Comparison of ENCODE assay signal across 19 cellular contexts in the genomic region with DNA sequence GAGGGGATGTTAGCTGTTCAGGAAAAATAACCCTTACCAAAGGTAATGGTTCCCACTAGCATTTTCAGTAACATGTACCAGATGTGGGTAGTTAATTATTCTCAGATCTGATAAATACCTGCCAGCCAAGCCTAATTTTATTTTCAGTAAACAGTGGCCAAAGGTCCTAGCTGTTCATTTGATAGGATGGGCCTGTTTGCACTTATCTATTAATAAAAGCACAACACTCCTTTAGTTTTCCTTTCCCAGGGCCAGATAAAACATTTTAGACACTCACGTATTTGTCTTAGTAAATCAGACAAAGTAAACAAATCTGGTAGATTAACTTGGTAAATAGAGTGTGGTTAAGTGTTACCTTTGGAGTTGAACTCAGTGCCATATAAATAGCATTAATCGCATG.
DNase-seq lines count a peak whose midpoint lies in the region; ATAC-seq, FAIRE-seq and TF ChIP-seq lines count a peak whose summit lies in the region.
"Had no signal": no experiment of that assay in that cellular context is flagged by ENCODE, and none has a peak within 500 bp of the region (broad histone marks: within the 10 kb centered on the region; RNA-seq: fewer than 3 reads in every experiment).

No MANE protein-coding gene starts in this region.

- no TSS peak for BruUV-seq in PC-3 (replicated peaks; lab: Mats Ljungman, UMichigan)

- peak; percentile 31 for FAIRE-seq in GM19239 (lab: Jason Lieb, UNC)

- no peaks in the 10 kb centered on the region for H4K20me1 ChIP-seq in PC-3 (ENCODE audit: low read length)
- no peaks in the 10 kb centered on the region for H4K20me1 ChIP-seq in smooth muscle cell (ENCODE audit: low read depth)
- H4K20me1 ChIP-seq: BLaER1 treated with 17β-estradiol and CSF1 and Interleukin-3, amounts not matched to agents 10 nM and 100 nM had no signal

- H3K4me3 Mint-ChIP-seq in stimulated activated memory B cell treated with anti-CD40 and anti-IgM and Interleukin-4, amounts not matched to agents 10 μg/mL and 1 μg/mL and 100 μg/mL, for 72 hours: no peak overlapping the region
- H3K4me3 Mint-ChIP-seq: activated naive CD4-positive, alpha-beta T cell treated with anti-CD3 and anti-CD28 coated beads, Interleukin-2, amount 50 U/mL, for 24 hours; stimulated activated naive B cell treated with anti-CD40 and anti-IgM and Interleukin-4, amounts not matched to agents 10 μg/mL and 1 μg/mL and 100 μg/mL, for 72 hours had no signal

- no peaks in the 10 kb centered on the region for H3K9me3 Mint-ChIP-seq in stimulated activated memory B cell treated with anti-CD40 and anti-IgM and Interleukin-4, amounts not matched to agents 10 μg/mL and 1 μg/mL and 100 μg/mL, for 72 hours
- H3K9me3 Mint-ChIP-seq: activated naive CD4-positive, alpha-beta T cell treated with anti-CD3 and anti-CD28 coated beads, Interleukin-2, amount 50 U/mL, for 24 hours; stimulated activated naive B cell treated with anti-CD40 and anti-IgM and Interleukin-4, amounts not matched to agents 10 μg/mL and 1 μg/mL and 100 μg/mL, for 72 hours had no signal

- no peaks in the 10 kb centered on the region for H3K9me2 ChIP-seq in PC-3 (replicated peaks; ENCODE audit: low read length)

- no peaks in the 10 kb centered on the region for H3K9me3 ChIP-seq in PC-3 (ENCODE audit: low read length)
- H3K9me3 ChIP-seq in left lung: no peaks in the 10 kb centered on the region
- H3K9me3 ChIP-seq in smooth muscle cell (replicated peaks; ENCODE audit: low read depth): no peaks in the 10 kb centered on the region
- H3K9me3 ChIP-seq: BLaER1 treated with 17β-estradiol and CSF1 and Interleukin-3, amounts not matched to agents 10 nM and 100 nM; SJSA1 had no signal

- 41% methylated on average over 2 of the region's 2 CpGs for WGBS in smooth muscle cell (ENCODE audit: low lambda C conversion rate)

- H3K79me2 ChIP-seq in PC-3 (ENCODE audit: low read length) (no peaks in the 10 kb centered on the region), smooth muscle cell (ENCODE audit: low read depth) (no peaks in the 10 kb centered on the region)

- H3K4me1 ChIP-seq in PC-3 (ENCODE audit: insufficient read depth, low read length) (peaks cover 21% of the 10 kb centered on the region), left lung (peaks cover 7 to 9% of the 10 kb centered on the region in 2 donors), smooth muscle cell (ENCODE audit: low read depth) (no peaks in the 10 kb centered on the region)
- H3K4me1 ChIP-seq: BLaER1 treated with 17β-estradiol and CSF1 and Interleukin-3, amounts not matched to agents 10 nM and 100 nM had no signal

- POLR2A ChIA-PET in PC-3 (lab: Charles Lee; ENCODE audit: unreplicated experiment): interaction anchor here (0.6 kb wide), 1 partner anchor 53 kb away, joined by 3 read pairs; no protein-coding TSS in a partner anchor

- no peak for TF ChIP-seq POLR2A in GM18505 (IDR thresholded peaks at IDR 0.05; ENCODE audit: borderline replicate concordance, extremely low read depth, insufficient read depth, insufficient read length)

- no peaks in the 10 kb centered on the region for H3K4me1 Mint-ChIP-seq in stimulated activated memory B cell treated with anti-CD40 and anti-IgM and Interleukin-4, amounts not matched to agents 10 μg/mL and 1 μg/mL and 100 μg/mL, for 72 hours
- H3K4me1 Mint-ChIP-seq: activated naive CD4-positive, alpha-beta T cell treated with anti-CD3 and anti-CD28 coated beads, Interleukin-2, amount 50 U/mL, for 24 hours had no signal

- H3K27me3 ChIP-seq in PC-3 (ENCODE audit: low read length) (no peaks in the 10 kb centered on the region), left lung (no peaks in the 10 kb centered on the region), smooth muscle cell (ENCODE audit: low read depth) (no peaks in the 10 kb centered on the region)
- H3K27me3 ChIP-seq: BLaER1 treated with 17β-estradiol and CSF1 and Interleukin-3, amounts not matched to agents 10 nM and 100 nM; SJSA1 had no signal

- TF ChIP-seq CTCF in PC-3 (conservative IDR thresholded peaks at IDR 0.05; ENCODE audit: low read depth, low read length): no peak
- TF ChIP-seq CTCF in left lung (IDR thresholded peaks at IDR 0.05): no peak
- no peak for TF ChIP-seq CTCF in smooth muscle cell (IDR thresholded peaks at IDR 0.05; ENCODE audit: borderline replicate concordance, insufficient read depth, poor library complexity, severe bottlenecking)

- CTCF ChIA-PET in PC-3 (lab: Charles Lee): no interaction called here

- H3K4me3 ChIP-seq in PC-3 (ENCODE audit: low read length) (no peak overlapping the region), left lung (no peak overlapping the region), smooth muscle cell (no peak overlapping the region)
- H3K4me3 ChIP-seq: BLaER1 treated with 17β-estradiol and CSF1 and Interleukin-3, amounts not matched to agents 10 nM and 100 nM; SJSA1 had no signal

- H3K4me2 ChIP-seq in PC-3 (ENCODE audit: low read length) (peak overlapping the region; percentile 32), smooth muscle cell (no peak overlapping the region)
- H3K4me2 ChIP-seq: BLaER1 treated with 17β-estradiol and CSF1 and Interleukin-3, amounts not matched to agents 10 nM and 100 nM had no signal

- H3F3A ChIP-seq in PC-3 (ENCODE audit: low read length, unreplicated experiment): no peaks in the 10 kb centered on the region
- H3F3A ChIP-seq in smooth muscle cell (ENCODE audit: low read depth): peaks cover 4% of the 10 kb centered on the region

- 0 out of 2 replicates have a peak overlapping the region, but pooled peaks have one; percentile 4 for H2AFZ ChIP-seq in PC-3 (ENCODE audit: low read length)
- H2AFZ ChIP-seq in smooth muscle cell (ENCODE audit: low read depth): peak overlapping the region; percentile 43

- H3K27ac ChIP-seq in PC-3 (ENCODE audit: low read length) (peak overlapping the region; percentile 72), left lung (peak overlapping the region in 1 of 2 donors; percentile 51), smooth muscle cell (ENCODE audit: low read depth) (peak overlapping the region; percentile 4)
- H3K27ac ChIP-seq: BLaER1 treated with 17β-estradiol and CSF1 and Interleukin-3, amounts not matched to agents 10 nM and 100 nM; SJSA1 had no signal

- DNase-seq in GM19239 (ENCODE audit: insufficient read length, low spot score): no peak
- DNase-seq in PC-3: peak; percentile 54
- DNase-seq in left lung: no peak
- no peak for DNase-seq in smooth muscle cell (lab: John Stamatoyannopoulos, UW; ENCODE audit: unreplicated experiment)
- no peak for DNase-seq in NCI-H146 treated with DMSO at 0.1 percent for 48 hours (lab: John Stamatoyannopoulos, UW; ENCODE audit: unreplicated experiment)
- no peak for DNase-seq in DMS114 treated with DMSO at 0.1 percent for 48 hours (lab: John Stamatoyannopoulos, UW; ENCODE audit: unreplicated experiment)
- DNase-seq: activated CD8-positive, alpha-beta memory T cell treated with anti-CD3 and anti-CD28 coated beads, Interleukin-2, amount 50 U/mL, for 4 hours; caudate nucleus; hippocampal formation; midbrain; NCI-H1048; NCI-H510A treated with DMSO at 0.1 percent for 48 hours; stimulated activated CD4-positive, alpha-beta T cell treated with anti-CD3 and anti-CD28 coated beads, Interleukin-4, amount 100 ng/mL, for 24 hours; stimulated activated naive B cell treated with anti-CD40 and anti-IgM and Interleukin-4, amounts not matched to agents 10 μg/mL and 1 μg/mL and 100 μg/mL, for 72 hours had no signal

- no peak overlapping the region for H3K27ac Mint-ChIP-seq in stimulated activated memory B cell treated with anti-CD40 and anti-IgM and Interleukin-4, amounts not matched to agents 10 μg/mL and 1 μg/mL and 100 μg/mL, for 72 hours
- H3K27ac Mint-ChIP-seq: activated naive CD4-positive, alpha-beta T cell treated with anti-CD3 and anti-CD28 coated beads, Interleukin-2, amount 50 U/mL, for 24 hours; stimulated activated naive B cell treated with anti-CD40 and anti-IgM and Interleukin-4, amounts not matched to agents 10 μg/mL and 1 μg/mL and 100 μg/mL, for 72 hours had no signal

- H3K27me3 Mint-ChIP-seq in stimulated activated memory B cell treated with anti-CD40 and anti-IgM and Interleukin-4, amounts not matched to agents 10 μg/mL and 1 μg/mL and 100 μg/mL, for 72 hours: no peaks in the 10 kb centered on the region
- H3K27me3 Mint-ChIP-seq: activated naive CD4-positive, alpha-beta T cell treated with anti-CD3 and anti-CD28 coated beads, Interleukin-2, amount 50 U/mL, for 24 hours; stimulated activated naive B cell treated with anti-CD40 and anti-IgM and Interleukin-4, amounts not matched to agents 10 μg/mL and 1 μg/mL and 100 μg/mL, for 72 hours had no signal

- H3K36me3 ChIP-seq in PC-3 (ENCODE audit: low read depth, low read length) (no peaks in the 10 kb centered on the region), left lung (no peaks in the 10 kb centered on the region), smooth muscle cell (ENCODE audit: low read depth) (no peaks in the 10 kb centered on the region)
- H3K36me3 ChIP-seq: BLaER1 treated with 17β-estradiol and CSF1 and Interleukin-3, amounts not matched to agents 10 nM and 100 nM; SJSA1 had no signal

- ATAC-seq in PC-3 (peak; percentile 75), left lung (peak; percentile 71), GM18505 (IDR thresholded peaks at IDR 0.05; ENCODE audit: unreplicated experiment) (no peak)
- no peak for ATAC-seq in stimulated activated memory B cell treated with anti-CD40 and anti-IgM and Interleukin-4, amounts not matched to agents 10 μg/mL and 1 μg/mL and 100 μg/mL, for 72 hours
- ATAC-seq: stimulated activated naive B cell treated with anti-CD40 and anti-IgM and Interleukin-4, amounts not matched to agents 10 μg/mL and 1 μg/mL and 100 μg/mL, for 72 hours had no signal

- H3K9ac ChIP-seq in PC-3 (ENCODE audit: low read length): peak overlapping the region; percentile 42
- no peak overlapping the region for H3K9ac ChIP-seq in smooth muscle cell (ENCODE audit: low read depth)
- H3K9ac ChIP-seq: BLaER1 treated with 17β-estradiol and CSF1 and Interleukin-3, amounts not matched to agents 10 nM and 100 nM had no signal

- intact Hi-C loops in PC-3 (cut with micrococcal nuclease): loop anchor here (2.0 to 5.0 kb wide), 3 partner anchors 68 to 220 kb away; no protein-coding TSS in a partner anchor
- intact Hi-C loops in left lung (cut with DNase I): no loop called here

- no peaks in the 10 kb centered on the region for H3K36me3 Mint-ChIP-seq in stimulated activated memory B cell treated with anti-CD40 and anti-IgM and Interleukin-4, amounts not matched to agents 10 μg/mL and 1 μg/mL and 100 μg/mL, for 72 hours
- H3K36me3 Mint-ChIP-seq: activated naive CD4-positive, alpha-beta T cell treated with anti-CD3 and anti-CD28 coated beads, Interleukin-2, amount 50 U/mL, for 24 hours had no signal

Comparison
In these comparisons a context has a peak if more than half of its experiments do, and no peak if none do; other contexts are left out.
1. ATAC-seq: peak in PC-3 (single experiment) and left lung (single experiment); none in GM18505 (single experiment) and stimulated activated memory B cell treated with anti-CD40 and anti-IgM and Interleukin-4, amounts not matched to agents 10 μg/mL and 1 μg/mL and 100 μg/mL, for 72 hours (single experiment).